ENCODE assay signal across 8 cellular contexts in the genomic region with DNA sequence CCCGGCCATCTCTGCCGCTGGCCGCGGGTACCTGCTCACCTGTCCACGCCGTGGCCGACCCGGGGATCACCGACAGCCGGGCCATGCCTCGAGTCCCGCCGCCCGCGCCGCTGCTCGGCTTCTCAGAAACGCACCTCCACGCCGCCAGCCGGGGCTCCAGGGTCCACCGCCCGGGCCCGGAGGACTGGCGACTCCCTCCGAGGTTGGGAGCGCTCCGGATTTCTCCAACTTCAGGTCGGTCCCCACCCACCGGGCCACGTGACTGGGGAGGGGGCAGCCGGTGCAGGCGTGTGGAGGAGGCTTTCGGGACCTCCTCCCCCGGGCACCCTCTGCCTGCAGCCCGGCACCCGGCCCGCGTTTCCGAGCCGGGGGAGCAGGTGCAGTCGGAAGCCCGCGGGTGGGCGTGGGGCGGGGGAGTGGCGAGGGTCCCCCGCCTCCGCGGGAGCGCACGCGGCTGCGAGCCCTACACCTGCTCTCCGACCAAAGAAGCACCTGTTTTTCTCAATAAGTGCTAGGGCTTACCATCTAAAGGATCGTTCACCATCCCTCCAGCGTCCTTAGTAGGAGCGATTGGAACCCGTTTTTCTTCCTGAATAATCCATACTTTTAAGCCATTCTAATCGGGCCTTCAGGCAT. TPM values are rescaled to one million over a fixed set of nuclear protein-coding genes. Genes with fewer than 3 reads are reported as not detected.
A peak's percentile ranks its signal among the peaks of the same experiment; 100 is the strongest.
DNase-seq lines count a peak whose midpoint lies in the region; ATAC-seq and TF ChIP-seq lines count a peak whose summit lies in the region.

No MANE protein-coding gene starts in this region.

- no peaks in the 10 kb centered on the region for H3K9me3 ChIP-seq in CD4-positive, alpha-beta T cell (ENCODE audit: control insufficient read depth, low read length)
- no peaks in the 10 kb centered on the region for H3K9me3 ChIP-seq in iPS-18c (ENCODE audit: control insufficient read depth, insufficient read depth, low read length)

- peak overlapping the region; percentile 78 for H3K4me3 Mint-ChIP-seq in CD4-positive, alpha-beta T cell
- H3K4me3 Mint-ChIP-seq in activated naive CD4-positive, alpha-beta T cell treated with anti-CD3 and anti-CD28 coated beads, Interleukin-2, amount 50 U/mL, for 24 hours, result peak overlapping the region; percentile 65

- peak; percentile 11 for ATAC-seq in CD4-positive, alpha-beta T cell (ENCODE audit: poor library complexity)
- ATAC-seq in HG03025 (IDR thresholded peaks at IDR 0.05; ENCODE audit: low FRiP score, unreplicated experiment), result no peak

- no peak overlapping the region for H3K27ac ChIP-seq in CD4-positive, alpha-beta T cell (ENCODE audit: low read depth, low read length)

- TF ChIP-seq CTCF in CD4-positive, alpha-beta T cell (IDR thresholded peaks at IDR 0.05), result no peak

- peaks cover 35% of the 10 kb centered on the region for H3K27me3 ChIP-seq in CD4-positive, alpha-beta T cell (ENCODE audit: control insufficient read depth, insufficient read depth, low read length)

- no peaks in the 10 kb centered on the region for H3K9me3 Mint-ChIP-seq in CD4-positive, alpha-beta T cell
- no peaks in the 10 kb centered on the region for H3K9me3 Mint-ChIP-seq in activated naive CD4-positive, alpha-beta T cell treated with anti-CD3 and anti-CD28 coated beads, Interleukin-2, amount 50 U/mL, for 24 hours

- peak overlapping the region; percentile 72 for H3K4me3 ChIP-seq in iPS-18c (ENCODE audit: insufficient read depth, low read depth, low read length)

- H3K4me1 Mint-ChIP-seq in CD4-positive, alpha-beta T cell (ENCODE audit: low read depth), result peaks cover 22% of the 10 kb centered on the region
- peaks cover 35% of the 10 kb centered on the region for H3K4me1 Mint-ChIP-seq in activated naive CD4-positive, alpha-beta T cell treated with anti-CD3 and anti-CD28 coated beads, Interleukin-2, amount 50 U/mL, for 24 hours

- CTCF ChIA-PET in CD4-positive, alpha-beta T cell (lab: Charles Lee), result interaction anchor here (1.0 kb wide), 1 partner anchor 11 kb away, joined by 4 read pairs; no protein-coding TSS in a partner anchor

- POLR2A ChIA-PET in CD4-positive, alpha-beta T cell (lab: Charles Lee), result interaction anchor here (1.0 to 2.9 kb wide), 3 partner anchors 13 to 456 kb away, joined by 3 to 14 read pairs (median 4); a partner anchor contains a TSS

- intact Hi-C loops in CD4-positive, alpha-beta T cell (cut with DNase I, micrococcal nuclease), result loop anchor here in 1 of 2 experiments (10.0 kb wide), 1 partner anchor 320 kb away; a partner anchor contains a TSS

- H3K36me3 Mint-ChIP-seq in CD4-positive, alpha-beta T cell (ENCODE audit: low read depth), result no peaks in the 10 kb centered on the region
- H3K36me3 Mint-ChIP-seq in activated naive CD4-positive, alpha-beta T cell treated with anti-CD3 and anti-CD28 coated beads, Interleukin-2, amount 50 U/mL, for 24 hours, result no peaks in the 10 kb centered on the region

- H3K27ac Mint-ChIP-seq in CD4-positive, alpha-beta T cell, result peak overlapping the region; percentile 1
- H3K27ac Mint-ChIP-seq in activated naive CD4-positive, alpha-beta T cell treated with anti-CD3 and anti-CD28 coated beads, Interleukin-2, amount 50 U/mL, for 24 hours, result peak overlapping the region; percentile 3

- DNase-seq in CD4-positive, alpha-beta T cell, result peak in 3 of 10 experiments; percentile 10 to 35 (median 18)
- DNase-seq in NCI-H128 (lab: John Stamatoyannopoulos, UW; ENCODE audit: unreplicated experiment) (peak; percentile 13), MV-4-11 (lab: John Stamatoyannopoulos, UW) (no peak), NCI-H187 (lab: John Stamatoyannopoulos, UW) (no peak)
- peak; percentile 26 for DNase-seq in stimulated activated CD4-positive, alpha-beta T cell treated with anti-CD3 and anti-CD28 coated beads, Interleukin-2, amount 100 ng/mL, for 4 hours (ENCODE audit: low read depth)

- peaks cover 45% of the 10 kb centered on the region for H3K27me3 Mint-ChIP-seq in CD4-positive, alpha-beta T cell
- peaks cover 18% of the 10 kb centered on the region for H3K27me3 Mint-ChIP-seq in activated naive CD4-positive, alpha-beta T cell treated with anti-CD3 and anti-CD28 coated beads, Interleukin-2, amount 50 U/mL, for 24 hours

RNA-seq across cellular contexts. Expression of a gene that starts 0.6 kb away (rescaled TPM):
- 1 to 10 TPM; 4.6 to 4.9 TPM for total RNA-seq in CD4-positive, alpha-beta T cell

RNA-seq across cellular contexts. Expression of a gene that starts 40.2 kb away (rescaled TPM):
- 10 to 100 TPM; 20.5 to 22.1 TPM for total RNA-seq in CD4-positive, alpha-beta T cell

Comparison
In these comparisons a context has a peak if more than half of its experiments do, and no peak if none do; other contexts are left out.
1. DNase-seq: peak in NCI-H128 (single experiment) and stimulated activated CD4-positive, alpha-beta T cell treated with anti-CD3 and anti-CD28 coated beads, Interleukin-2, amount 100 ng/mL, for 4 hours (single experiment); none in MV-4-11 (single experiment) and NCI-H187 (0 of 2).